Comparison of ENCODE assay signal across 1 cellular context in genomic region chr17:39628655-39629493, GRCh38.
TF ChIP-seq lines count a peak whose summit lies in the region.

No MANE protein-coding gene starts in this region.

TF ChIP-seq in H1, 55 proteins besides CTCF, POLR2A, EP300 and RAD21:
- TF ChIP-seq SP2 (IDR thresholded peaks at IDR 0.05; ENCODE audit: low read length), result no peak
- TF ChIP-seq SIN3A (conservative IDR thresholded peaks at IDR 0.05 in 1 of 2, IDR thresholded peaks at IDR 0.05 in 1 of 2; ENCODE audit: low read depth in 1 of 2, low read length in 2 of 2), result no peak
- no peak for TF ChIP-seq HDAC6 (IDR thresholded peaks at IDR 0.05; ENCODE audit: low read depth, low read length)
- no peak for TF ChIP-seq EGR1 (IDR thresholded peaks at IDR 0.05; ENCODE audit: borderline replicate concordance, low read depth, low read length)
- no peak for TF ChIP-seq RXRA (IDR thresholded peaks at IDR 0.05; ENCODE audit: insufficient read depth, low read depth, low read length)
- no peak for TF ChIP-seq BACH1 (IDR thresholded peaks at IDR 0.05; ENCODE audit: low read length)
- TF ChIP-seq SAP30 (IDR thresholded peaks at IDR 0.05; ENCODE audit: insufficient read depth, insufficient replicate concordance, low read length), result no peak
- TF ChIP-seq ZNF274 (IDR thresholded peaks at IDR 0.05; ENCODE audit: borderline replicate concordance, extremely low read depth, low read length), result no peak
- no peak for TF ChIP-seq TBP (IDR thresholded peaks at IDR 0.05; ENCODE audit: low read depth, low read length)
- no peak for TF ChIP-seq GABPA (IDR thresholded peaks at IDR 0.05; ENCODE audit: borderline replicate concordance, insufficient read depth, low read length)
- TF ChIP-seq EZH2 (IDR thresholded peaks at IDR 0.05; ENCODE audit: low read depth, low read length, severe bottlenecking), result no peak
- TF ChIP-seq BRCA1 (IDR thresholded peaks at IDR 0.05; ENCODE audit: low read depth, low read length), result no peak
- TF ChIP-seq PHF8 (conservative IDR thresholded peaks at IDR 0.05; ENCODE audit: low read depth, low read length), result no peak
- no peak for TF ChIP-seq TEAD4 (IDR thresholded peaks at IDR 0.05; ENCODE audit: low read depth, low read length)
- TF ChIP-seq ATF3 (IDR thresholded peaks at IDR 0.05; ENCODE audit: insufficient read depth, low read depth, low read length), result no peak
